13 cellular contexts compared by ENCODE assay signal in the genomic region with DNA sequence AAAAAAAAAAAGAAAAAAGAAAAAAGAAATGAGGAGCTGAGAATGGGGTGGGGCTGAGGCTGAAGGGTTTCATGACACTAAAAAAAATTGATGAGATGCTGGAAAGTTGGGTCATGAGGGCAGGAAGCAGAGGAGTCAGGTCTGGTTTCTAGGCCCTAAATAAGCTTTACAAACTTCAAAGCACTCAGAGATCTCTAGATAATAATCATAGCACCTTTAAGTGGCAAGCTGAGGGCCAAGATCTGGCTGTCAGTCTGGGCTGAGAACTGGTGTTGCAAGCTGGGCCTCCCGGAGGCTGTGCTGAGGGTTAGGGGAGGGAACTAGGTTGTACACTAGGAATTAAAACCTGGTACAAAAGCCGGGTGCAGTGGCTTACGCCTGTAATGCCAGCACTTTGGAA. TPM values are rescaled to one million over a fixed set of nuclear protein-coding genes. Genes with fewer than 3 reads are reported as not detected.
DNase-seq lines count a peak whose midpoint lies in the region; ATAC-seq and TF ChIP-seq lines count a peak whose summit lies in the region.
"Had no signal": no experiment of that assay in that cellular context is flagged by ENCODE, and none has a peak within 500 bp of the region (broad histone marks: within the 10 kb centered on the region; RNA-seq: fewer than 3 reads in every experiment).

No MANE protein-coding gene starts in this region.

- H3F3A ChIP-seq in GM23248 (ENCODE audit: insufficient read depth), result no peaks in the 10 kb centered on the region

- POLR2A ChIA-PET in CD8-positive, alpha-beta memory T cell (lab: Charles Lee), result interaction anchor here (0.6 to 1.4 kb wide), 15 partner anchors 9 to 180 kb away, joined by 3 to 21 read pairs (median 5); a partner anchor contains a TSS

- H3K27ac ChIP-seq in CD8-positive, alpha-beta memory T cell (ENCODE audit: low read depth, low read length), result peak overlapping the region; percentile 24
- H3K27ac ChIP-seq in psoas muscle (peak overlapping the region; percentile 41), GM23248 (no peak overlapping the region)
- H3K27ac ChIP-seq: WERI-Rb-1 had no signal

- peak overlapping the region; percentile 37 for H3K4me3 ChIP-seq in CD8-positive, alpha-beta memory T cell (ENCODE audit: low read length)
- H3K4me3 ChIP-seq in psoas muscle, result no peak overlapping the region
- no peak overlapping the region for H3K4me3 ChIP-seq in GM23248

- peaks cover 0 to 34% (median 2%) of the 10 kb centered on the region in 3 donors for H3K36me3 Mint-ChIP-seq in CD8-positive, alpha-beta memory T cell
- peaks cover 25% of the 10 kb centered on the region for H3K36me3 Mint-ChIP-seq in activated naive CD4-positive, alpha-beta T cell treated with anti-CD3 and anti-CD28 coated beads for 36 hours (ENCODE audit: low read depth)
- H3K36me3 Mint-ChIP-seq: naive B cell had no signal

- no peaks in the 10 kb centered on the region for H4K20me1 ChIP-seq in GM23248 (ENCODE audit: insufficient read depth)

- H3K27ac Mint-ChIP-seq in CD8-positive, alpha-beta memory T cell, result peak overlapping the region; percentile 82 to 97 (median 94)
- H3K27ac Mint-ChIP-seq in activated naive CD4-positive, alpha-beta T cell treated with anti-CD3 and anti-CD28 coated beads for 36 hours, result peak overlapping the region; percentile 94

- no peak overlapping the region for H3K4me2 ChIP-seq in GM23248 (ENCODE audit: unreplicated experiment)

- no peak overlapping the region for H3K9ac ChIP-seq in GM23248

- peaks cover 15% of the 10 kb centered on the region for H3K36me3 ChIP-seq in CD8-positive, alpha-beta memory T cell (ENCODE audit: insufficient read depth, low read length)
- H3K36me3 ChIP-seq in psoas muscle (ENCODE audit: insufficient read depth in 1 of 2, low read depth in 1 of 2) (peaks cover 0 to 30% of the 10 kb centered on the region in 2 donors), GM23248 (ENCODE audit: low read depth) (no peaks in the 10 kb centered on the region)

- 34 to 61% (median 55%) methylated on average over 3 of the region's 3 CpGs for WGBS in psoas muscle, 3 donors
- WGBS in GM23248 (ENCODE audit: low coverage in 1 of 2, low lambda C conversion rate in 2 of 2, missing lambda C conversion rate in 2 of 2), 2 experiments, result 62 to 66% methylated on average over 3 of the region's 3 CpGs

- no peak overlapping the region for H2AFZ ChIP-seq in GM23248

- no peaks in the 10 kb centered on the region for H3K9me3 Mint-ChIP-seq in CD8-positive, alpha-beta memory T cell
- no peaks in the 10 kb centered on the region for H3K9me3 Mint-ChIP-seq in activated naive CD4-positive, alpha-beta T cell treated with anti-CD3 and anti-CD28 coated beads for 36 hours
- H3K9me3 Mint-ChIP-seq: naive B cell had no signal

- CTCF ChIA-PET in CD8-positive, alpha-beta memory T cell (lab: Charles Lee), result interaction anchor here (0.6 to 4.2 kb wide), 8 partner anchors 16 to 154 kb away, joined by 3 to 31 read pairs (median 4); a partner anchor contains a TSS
- CTCF ChIA-PET in activated naive CD4-positive, alpha-beta T cell treated with anti-CD3 and anti-CD28 coated beads for 36 hours (lab: Charles Lee), result interaction anchor here (0.5 to 2.1 kb wide), 6 partner anchors 11 to 714 kb away, joined by 3 to 7 read pairs (median 3); a partner anchor contains a TSS

- no peaks in the 10 kb centered on the region for H3K9me3 ChIP-seq in CD8-positive, alpha-beta memory T cell (ENCODE audit: low read length)
- H3K9me3 ChIP-seq in psoas muscle (no peaks in the 10 kb centered on the region), GM23248 (ENCODE audit: low read depth) (no peaks in the 10 kb centered on the region)

- ATAC-seq in psoas muscle (no peak), GM19397 (IDR thresholded peaks at IDR 0.05; ENCODE audit: unreplicated experiment) (no peak), GM18861 (IDR thresholded peaks at IDR 0.05; ENCODE audit: unreplicated experiment) (no peak), HG03439 (IDR thresholded peaks at IDR 0.05; ENCODE audit: unreplicated experiment) (no peak)

- H3K79me2 ChIP-seq in GM23248 (ENCODE audit: insufficient read depth), result peaks cover 25% of the 10 kb centered on the region

- peaks cover 50 to 75% (median 58%) of the 10 kb centered on the region in 3 donors for H3K4me1 Mint-ChIP-seq in CD8-positive, alpha-beta memory T cell
- peaks cover 57% of the 10 kb centered on the region for H3K4me1 Mint-ChIP-seq in activated naive CD4-positive, alpha-beta T cell treated with anti-CD3 and anti-CD28 coated beads for 36 hours (ENCODE audit: low read depth)

- peaks cover 0 to 3% of the 10 kb centered on the region in 2 donors for H3K27me3 Mint-ChIP-seq in CD8-positive, alpha-beta memory T cell
- H3K27me3 Mint-ChIP-seq in activated naive CD4-positive, alpha-beta T cell treated with anti-CD3 and anti-CD28 coated beads for 36 hours (ENCODE audit: low read depth), result no peaks in the 10 kb centered on the region
- H3K27me3 Mint-ChIP-seq: naive B cell had no signal

- in situ Hi-C loops in GM23248 (cut with MboI), result no loop called here

- peak overlapping the region; percentile 64 to 89 (median 80) for H3K4me3 Mint-ChIP-seq in CD8-positive, alpha-beta memory T cell
- H3K4me3 Mint-ChIP-seq in activated naive CD4-positive, alpha-beta T cell treated with anti-CD3 and anti-CD28 coated beads for 36 hours, result peak overlapping the region; percentile 21
- H3K4me3 Mint-ChIP-seq: naive B cell had no signal

- TF ChIP-seq CTCF in psoas muscle (IDR thresholded peaks at IDR 0.05), result no peak

- H3K27me3 ChIP-seq in CD8-positive, alpha-beta memory T cell (ENCODE audit: insufficient read depth, low read length, poor library complexity, severe bottlenecking), result no peaks in the 10 kb centered on the region
- H3K27me3 ChIP-seq in psoas muscle (ENCODE audit: insufficient read depth in 3 of 3, low read length in 2 of 3) (no peaks in the 10 kb centered on the region), GM23248 (replicated peaks; ENCODE audit: insufficient read depth) (no peaks in the 10 kb centered on the region)

- DNase-seq in CD8-positive, alpha-beta memory T cell, result peak; percentile 59 to 86 (median 71)
- DNase-seq in activated CD4-positive, alpha-beta T cell treated with anti-CD3 and anti-CD28 coated beads for 1 hour, result peak; percentile 53
- DNase-seq in activated naive CD4-positive, alpha-beta T cell treated with anti-CD3 and anti-CD28 coated beads for 36 hours, result peak; percentile 74
- DNase-seq in psoas muscle (no peak), GM23248 (no peak)
- DNase-seq: dermis blood vessel endothelial cell, hippocampal formation, MM.1S, naive B cell, WERI-Rb-1 had no signal

- intact Hi-C loops in activated naive CD4-positive, alpha-beta T cell treated with anti-CD3 and anti-CD28 coated beads for 36 hours (cut with micrococcal nuclease), result loop anchor here (1.0 to 10.0 kb wide), 5 partner anchors 16 to 373 kb away; a partner anchor contains a TSS
- intact Hi-C loops in psoas muscle (cut with DNase I), result no loop called here

- peaks cover 42% of the 10 kb centered on the region for H3K4me1 ChIP-seq in CD8-positive, alpha-beta memory T cell (ENCODE audit: insufficient read depth, low read length)
- H3K4me1 ChIP-seq in psoas muscle, result peaks cover 30% of the 10 kb centered on the region
- no peaks in the 10 kb centered on the region for H3K4me1 ChIP-seq in GM23248 (ENCODE audit: insufficient read depth)

- H3K9me2 ChIP-seq in GM23248 (ENCODE audit: insufficient read depth), result no peaks in the 10 kb centered on the region

RNA-seq across cellular contexts. Expression of a gene that starts 6.4 kb away (rescaled TPM):
- 10 to 100 TPM; 15.1 to 15.7 TPM for total RNA-seq in CD8-positive, alpha-beta memory T cell
- 8.9 TPM for polyA plus RNA-seq in CD8-positive, alpha-beta memory T cell
- total RNA-seq in activated naive CD4-positive, alpha-beta T cell treated with anti-CD3 and anti-CD28 coated beads for 36 hours, result 1 to 10 TPM; 7.6 to 9.5 TPM
- total RNA-seq in psoas muscle, result 1 to 10 TPM; 2.7 to 8.7 (median 5.2) TPM
- 1 to 10 TPM; 1.9 to 5.1 (median 3.0) TPM for polyA plus RNA-seq in psoas muscle
- total RNA-seq in GM23248 (2014; rRNA removed; shearing (Covaris generic)), result 3.0 and 8.8 TPM in 2 replicates
- polyA plus RNA-seq in GM23248 (2016; fragmentation: Nextera tagmentation; extraction: Ambion mirVana), result 3.0 TPM in 2 replicates

RNA-seq across cellular contexts. Expression of a gene that starts 17.1 kb away (rescaled TPM):
- total RNA-seq in CD8-positive, alpha-beta memory T cell, result 10 to 100 TPM; 13.5 to 17.0 TPM
- polyA plus RNA-seq in CD8-positive, alpha-beta memory T cell, result 8.4 TPM
- total RNA-seq in activated naive CD4-positive, alpha-beta T cell treated with anti-CD3 and anti-CD28 coated beads for 36 hours, result 1 to 10 TPM; 5.1 to 6.1 TPM
- total RNA-seq in psoas muscle, result 10 to 100 TPM in 1 of 4 donors, 1 to 10 TPM in 3; 6.4 to 16.4 (median 8.9) TPM
- 10 to 100 TPM in 1 of 3 donors, 1 to 10 TPM in 2; 6.8 to 16.3 (median 7.9) TPM for polyA plus RNA-seq in psoas muscle
- total RNA-seq in GM23248 (2014; rRNA removed; shearing (Covaris generic)), result 7.7 and 15.7 TPM in 2 replicates
- 5.4 and 6.7 TPM in 2 replicates for polyA plus RNA-seq in GM23248 (2016; fragmentation: Nextera tagmentation; extraction: Ambion mirVana)

RNA-seq across cellular contexts. Expression of a gene that starts 19.7 kb away (rescaled TPM):
- total RNA-seq in CD8-positive, alpha-beta memory T cell, result 10 to 100 TPM in 1 of 2 experiments, 1 to 10 TPM in 1; 9.6 to 10.8 TPM
- 28.5 TPM for polyA plus RNA-seq in CD8-positive, alpha-beta memory T cell
- 1 to 10 TPM; 3.7 to 3.9 TPM for total RNA-seq in activated naive CD4-positive, alpha-beta T cell treated with anti-CD3 and anti-CD28 coated beads for 36 hours
- total RNA-seq in psoas muscle, result 10 to 100 TPM; 11.7 to 21.2 (median 16.5) TPM
- polyA plus RNA-seq in psoas muscle (10 to 100 TPM; 11.1 to 15.6 (median 13.5) TPM), GM23248 (2016; fragmentation: Nextera tagmentation; extraction: Ambion mirVana) (13.6 and 14.7 TPM in 2 replicates)
- 10.4 and 33.0 TPM in 2 replicates for total RNA-seq in GM23248 (2014; rRNA removed; shearing (Covaris generic))

RNA-seq across cellular contexts. Expression of a gene that starts 25.4 kb away (rescaled TPM):
- total RNA-seq in CD8-positive, alpha-beta memory T cell, result 10 to 100 TPM; 13.5 to 15.1 TPM
- polyA plus RNA-seq in CD8-positive, alpha-beta memory T cell, result 2.5 TPM
- 1 to 10 TPM; 7.8 to 8.3 TPM for total RNA-seq in activated naive CD4-positive, alpha-beta T cell treated with anti-CD3 and anti-CD28 coated beads for 36 hours
- 10 to 100 TPM; 54.5 to 67.2 (median 60.2) TPM for total RNA-seq in psoas muscle
- 100 to 1,000 TPM in 1 of 3 donors, 10 to 100 TPM in 2; 49.0 to 125 (median 91.2) TPM for polyA plus RNA-seq in psoas muscle
- 35.3 and 38.4 TPM in 2 replicates for total RNA-seq in GM23248 (2014; rRNA removed; shearing (Covaris generic))
- polyA plus RNA-seq in GM23248 (2016; fragmentation: Nextera tagmentation; extraction: Ambion mirVana), result 5.0 and 5.7 TPM in 2 replicates

RNA-seq across cellular contexts. Expression of a gene that starts 33.7 kb away (rescaled TPM):
- total RNA-seq in CD8-positive, alpha-beta memory T cell, result 10 to 100 TPM; 10.9 to 13.0 TPM
- 4.8 TPM for polyA plus RNA-seq in CD8-positive, alpha-beta memory T cell
- total RNA-seq in activated naive CD4-positive, alpha-beta T cell treated with anti-CD3 and anti-CD28 coated beads for 36 hours, result 10 to 100 TPM; 11.9 to 13.2 TPM
- 1 to 10 TPM; 3.4 to 5.4 (median 3.9) TPM for total RNA-seq in psoas muscle
- polyA plus RNA-seq in psoas muscle, result 1 to 10 TPM; 1.3 to 2.8 (median 1.5) TPM
- total RNA-seq in GM23248 (2014; rRNA removed; shearing (Covaris generic)), result 9.0 TPM in 2 replicates
- 5.4 and 6.9 TPM in 2 replicates for polyA plus RNA-seq in GM23248 (2016; fragmentation: Nextera tagmentation; extraction: Ambion mirVana)

Comparison
In these comparisons a context has a peak if more than half of its experiments do, and no peak if none do; other contexts are left out.
1. DNase-seq: peak in CD8-positive, alpha-beta memory T cell (5 of 5), activated CD4-positive, alpha-beta T cell treated with anti-CD3 and anti-CD28 coated beads for 1 hour (single experiment) and activated naive CD4-positive, alpha-beta T cell treated with anti-CD3 and anti-CD28 coated beads for 36 hours (single experiment); none in psoas muscle (0 of 2) and GM23248 (single experiment).